In genomic region chr22:23481369-23481768, GRCh38 we compare ENCODE assay signal across 24 cellular contexts.
"Had no signal": no experiment of that assay in that cellular context is flagged by ENCODE, and none has a peak within 500 bp of the region (broad histone marks: within the 10 kb centered on the region; RNA-seq: fewer than 3 reads in every experiment).

No MANE protein-coding gene starts in this region.

- H3K27ac Mint-ChIP-seq: dendritic cell treated with granulocyte-macrophage colony-stimulating factor and Interleukin-4, amounts not matched to agents 40 ng/mL and 50 ng/mL, for 4 days; effector memory CD8-positive, alpha-beta T cell; endodermal cell; immature natural killer cell; mesothelial cell of epicardium; naive B cell had no signal

- H3K9me3 Mint-ChIP-seq: dendritic cell treated with granulocyte-macrophage colony-stimulating factor and Interleukin-4, amounts not matched to agents 40 ng/mL and 50 ng/mL, for 4 days; effector memory CD8-positive, alpha-beta T cell; endodermal cell; immature natural killer cell; naive B cell; naive thymus-derived CD8-positive, alpha-beta T cell had no signal

- H3K4me1 Mint-ChIP-seq: endodermal cell, naive B cell had no signal

- DNase-seq: colonic mucosa; cortex of kidney; effector CD8-positive, alpha-beta T cell; effector memory CD8-positive, alpha-beta T cell; endodermal cell; erythroblast; foreskin keratinocyte; heart left ventricle; hypothalamus; immature natural killer cell; islet precursor cell; kidney; kidney glomerular epithelial cell; left colon; left ventricle myocardium inferior; mesenchymal stem cell; mucosa of descending colon; naive B cell; naive thymus-derived CD8-positive, alpha-beta T cell had no signal

- H3K4me3 Mint-ChIP-seq: dendritic cell treated with granulocyte-macrophage colony-stimulating factor and Interleukin-4, amounts not matched to agents 40 ng/mL and 50 ng/mL, for 4 days; effector memory CD8-positive, alpha-beta T cell; endodermal cell; immature natural killer cell; mesothelial cell of epicardium; naive B cell; naive thymus-derived CD8-positive, alpha-beta T cell had no signal

- H3K36me3 Mint-ChIP-seq: immature natural killer cell; naive B cell; naive thymus-derived CD8-positive, alpha-beta T cell had no signal

- ATAC-seq: effector memory CD8-positive, alpha-beta T cell; esophagus mucosa; foreskin keratinocyte; gastroesophageal sphincter; heart left ventricle; left colon; left lobe of liver; mucosa of descending colon; naive thymus-derived CD8-positive, alpha-beta T cell had no signal
